ENCODE assay signal across 11 cellular contexts in the genomic region with DNA sequence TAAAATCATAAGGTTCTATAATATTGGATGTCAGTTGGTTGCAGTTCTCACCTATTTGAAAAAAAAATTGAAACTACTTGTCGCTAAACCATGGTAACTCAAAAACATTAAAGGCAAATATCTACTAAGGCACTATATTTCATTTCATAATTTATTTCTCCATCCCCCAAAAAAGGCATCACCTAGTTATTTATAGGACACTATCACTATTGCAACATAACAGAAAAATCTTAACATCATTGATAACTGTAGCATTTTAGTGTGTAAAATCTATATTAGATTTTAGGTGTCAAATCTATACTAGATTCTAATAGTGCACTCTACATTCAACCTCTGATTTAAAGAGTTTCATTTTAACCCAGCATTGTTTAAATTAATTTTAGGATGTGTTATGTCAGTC. TPM values are rescaled to one million over a fixed set of nuclear protein-coding genes. Genes with fewer than 3 reads are reported as not detected.
DNase-seq lines count a peak whose midpoint lies in the region; ATAC-seq and TF ChIP-seq lines count a peak whose summit lies in the region.
"Had no signal": no experiment of that assay in that cellular context is flagged by ENCODE, and none has a peak within 500 bp of the region (broad histone marks: within the 10 kb centered on the region; RNA-seq: fewer than 3 reads in every experiment).

No MANE protein-coding gene starts in this region.

- peak overlapping the region; percentile 54; the same call in 1 of the 2 replicates for H3K9ac ChIP-seq in PC-3 (ENCODE audit: low read length)

- DNase-seq in activated CD4-positive, alpha-beta T cell treated with anti-CD3 and anti-CD28 coated beads, Interleukin-2, amount 10 ng/mL, durations not matched to agents 7 days and 5 days: no peak
- no peak for DNase-seq in activated CD4-positive, alpha-beta T cell treated with anti-CD3 and anti-CD28 coated beads for 4 hours
- DNase-seq in PC-3 (no peak), epithelial cell of esophagus (ENCODE audit: low read depth) (no peak), gastrocnemius medialis (no peak), NCI-H2107 (lab: John Stamatoyannopoulos, UW) (no peak)
- DNase-seq in effector memory CD4-positive, alpha-beta T cell: no peak
- DNase-seq: NCI-H1092; small intestine; stimulated activated naive B cell treated with anti-CD40 and anti-IgM and Interleukin-4, amounts not matched to agents 10 μg/mL and 1 μg/mL and 100 μg/mL, for 72 hours had no signal

- H3K79me2 ChIP-seq in PC-3 (ENCODE audit: low read length): peaks cover 61% of the 10 kb centered on the region

- no TSS peak for BruUV-seq in PC-3 (replicated peaks; lab: Mats Ljungman, UMichigan)

- no peaks in the 10 kb centered on the region for H3K27me3 ChIP-seq in PC-3 (ENCODE audit: low read length)
- no peaks in the 10 kb centered on the region for H3K27me3 ChIP-seq in gastrocnemius medialis
- no peaks in the 10 kb centered on the region for H3K27me3 ChIP-seq in effector memory CD4-positive, alpha-beta T cell (replicated peaks; ENCODE audit: control insufficient read depth, insufficient read depth, low read length, poor library complexity, severe bottlenecking)

- intact Hi-C loops in PC-3 (cut with micrococcal nuclease) (loop anchor here (2.0 to 5.0 kb wide), 3 partner anchors 77 to 128 kb away; partner anchors contain the start of gene EAPP), gastrocnemius medialis (cut with DNase I; ENCODE audit: low total_unique reads) (loop anchor here (5.0 to 10.0 kb wide), 5 partner anchors 77 to 525 kb away; partner anchors contain the start of genes CFL2, EAPP and SRP54)

- H3K36me3 ChIP-seq in PC-3 (ENCODE audit: low read depth, low read length) (no peaks in the 10 kb centered on the region), gastrocnemius medialis (peaks cover 0 to 13% of the 10 kb centered on the region in 2 donors)
- H3K36me3 ChIP-seq in effector memory CD4-positive, alpha-beta T cell (ENCODE audit: control insufficient read depth, insufficient read depth, low read length): no peaks in the 10 kb centered on the region

- no peak overlapping the region for H3K27ac Mint-ChIP-seq in activated CD4-positive, alpha-beta T cell treated with anti-CD3 and anti-CD28 coated beads, Interleukin-2, amount 10 ng/mL, durations not matched to agents 7 days and 5 days

- no peak overlapping the region for H2AFZ ChIP-seq in PC-3 (ENCODE audit: low read length)

- ATAC-seq in PC-3: no peak
- no peak for ATAC-seq in gastrocnemius medialis
- ATAC-seq in GM19463 (IDR thresholded peaks at IDR 0.05; ENCODE audit: unreplicated experiment): no peak
- ATAC-seq: stimulated activated naive B cell treated with anti-CD40 and anti-IgM and Interleukin-4, amounts not matched to agents 10 μg/mL and 1 μg/mL and 100 μg/mL, for 72 hours had no signal

- POLR2A ChIA-PET in activated CD4-positive, alpha-beta T cell treated with anti-CD3 and anti-CD28 coated beads, Interleukin-2, amount 10 ng/mL, durations not matched to agents 7 days and 5 days (lab: Charles Lee): no interaction called here
- POLR2A ChIA-PET in PC-3 (lab: Charles Lee; ENCODE audit: unreplicated experiment): interaction anchor here (0.5 to 0.7 kb wide), 4 partner anchors 24 to 96 kb away, joined by 3 to 6 read pairs (median 4); no protein-coding TSS in a partner anchor

- H3K4me2 ChIP-seq in PC-3 (ENCODE audit: low read length): peak overlapping the region; percentile 86

- H3K4me1 Mint-ChIP-seq in activated CD4-positive, alpha-beta T cell treated with anti-CD3 and anti-CD28 coated beads, Interleukin-2, amount 10 ng/mL, durations not matched to agents 7 days and 5 days: peaks cover 22% of the 10 kb centered on the region

- peak overlapping the region; percentile 93 for H3K4me3 Mint-ChIP-seq in activated CD4-positive, alpha-beta T cell treated with anti-CD3 and anti-CD28 coated beads, Interleukin-2, amount 10 ng/mL, durations not matched to agents 7 days and 5 days

- in situ Hi-C loops in gastrocnemius medialis (cut with MboI; ENCODE audit: low sequenced_read_pairs in 4 of 4): no loop called here

- CTCF ChIA-PET in activated CD4-positive, alpha-beta T cell treated with anti-CD3 and anti-CD28 coated beads, Interleukin-2, amount 10 ng/mL, durations not matched to agents 7 days and 5 days (lab: Charles Lee): no interaction called here
- CTCF ChIA-PET in PC-3 (lab: Charles Lee): interaction anchor here (1.2 to 1.3 kb wide), 2 partner anchors 8 to 37 kb away, joined by 4 to 5 read pairs; no protein-coding TSS in a partner anchor

- H3K27me3 Mint-ChIP-seq in activated CD4-positive, alpha-beta T cell treated with anti-CD3 and anti-CD28 coated beads, Interleukin-2, amount 10 ng/mL, durations not matched to agents 7 days and 5 days: no peaks in the 10 kb centered on the region
- H3K27me3 Mint-ChIP-seq: stimulated activated naive B cell treated with anti-CD40 and anti-IgM and Interleukin-4, amounts not matched to agents 10 μg/mL and 1 μg/mL and 100 μg/mL, for 72 hours had no signal

- no peaks in the 10 kb centered on the region for H3F3A ChIP-seq in PC-3 (ENCODE audit: low read length, unreplicated experiment)

- TF ChIP-seq CTCF in PC-3 (conservative IDR thresholded peaks at IDR 0.05; ENCODE audit: low read depth, low read length): no peak
- no peak for TF ChIP-seq CTCF in epithelial cell of esophagus (IDR thresholded peaks at IDR 0.05; ENCODE audit: insufficient read depth, low read depth, low read length, missing control alignments)
- TF ChIP-seq CTCF in gastrocnemius medialis (IDR thresholded peaks at IDR 0.05 in 4 of 5, conservative IDR thresholded peaks at IDR 0.05 in 1 of 5): no peak

- peak overlapping the region; percentile 86 for H3K4me3 ChIP-seq in PC-3 (ENCODE audit: low read length)
- peak overlapping the region; percentile 75 for H3K4me3 ChIP-seq in epithelial cell of esophagus (ENCODE audit: low read length)
- peak overlapping the region in 2 of 4 donors; percentile 68 to 73 for H3K4me3 ChIP-seq in gastrocnemius medialis
- no peak overlapping the region for H3K4me3 ChIP-seq in effector memory CD4-positive, alpha-beta T cell (ENCODE audit: insufficient read depth, low read depth, low read length, poor library complexity, severe bottlenecking)

- H3K36me3 Mint-ChIP-seq in activated CD4-positive, alpha-beta T cell treated with anti-CD3 and anti-CD28 coated beads, Interleukin-2, amount 10 ng/mL, durations not matched to agents 7 days and 5 days (ENCODE audit: low read depth): no peaks in the 10 kb centered on the region

- H4K20me1 ChIP-seq in PC-3 (ENCODE audit: low read length): peaks cover 30% of the 10 kb centered on the region

- no peaks in the 10 kb centered on the region for H3K9me3 Mint-ChIP-seq in activated CD4-positive, alpha-beta T cell treated with anti-CD3 and anti-CD28 coated beads, Interleukin-2, amount 10 ng/mL, durations not matched to agents 7 days and 5 days
- H3K9me3 Mint-ChIP-seq: stimulated activated naive B cell treated with anti-CD40 and anti-IgM and Interleukin-4, amounts not matched to agents 10 μg/mL and 1 μg/mL and 100 μg/mL, for 72 hours had no signal

- H3K27ac ChIP-seq in PC-3 (ENCODE audit: low read length) (no peak overlapping the region), gastrocnemius medialis (peak overlapping the region; percentile 89 to 91 (median 90))
- H3K27ac ChIP-seq in effector memory CD4-positive, alpha-beta T cell (ENCODE audit: insufficient read depth, low read length, poor library complexity, severe bottlenecking): no peak overlapping the region

- H3K4me1 ChIP-seq in PC-3 (ENCODE audit: insufficient read depth, low read length): peaks cover 21% of the 10 kb centered on the region
- peaks cover 12 to 21% of the 10 kb centered on the region in 2 donors for H3K4me1 ChIP-seq in gastrocnemius medialis
- H3K4me1 ChIP-seq in effector memory CD4-positive, alpha-beta T cell (ENCODE audit: control insufficient read depth, insufficient read depth, low read length, poor library complexity, severe bottlenecking): peaks cover 7% of the 10 kb centered on the region

- H3K9me3 ChIP-seq in PC-3 (ENCODE audit: low read length) (no peaks in the 10 kb centered on the region), gastrocnemius medialis (no peaks in the 10 kb centered on the region)
- H3K9me3 ChIP-seq in effector memory CD4-positive, alpha-beta T cell (ENCODE audit: control insufficient read depth, low read length): no peaks in the 10 kb centered on the region

- TF ChIP-seq POLR2A in gastrocnemius medialis (IDR thresholded peaks at IDR 0.05): no peak

- H3K9me2 ChIP-seq in PC-3 (replicated peaks; ENCODE audit: low read length): no peaks in the 10 kb centered on the region

RNA-seq across cellular contexts. Expression of gene SPTSSA, which starts 1.7 kb away (rescaled TPM):
- total RNA-seq in activated CD4-positive, alpha-beta T cell treated with anti-CD3 and anti-CD28 coated beads, Interleukin-2, amount 10 ng/mL, durations not matched to agents 7 days and 5 days: 10 to 100 TPM; 11.0 to 12.4 TPM
- total RNA-seq in PC-3 (2014; rRNA removed): 8.7 and 14.0 TPM in 2 replicates
- total RNA-seq in gastrocnemius medialis: 10 to 100 TPM in 2 of 4 donors, 1 to 10 TPM in 2; 6.4 to 14.0 (median 10.2) TPM

Comparison
In these comparisons a context has a peak if more than half of its experiments do, and no peak if none do; other contexts are left out.
1. H3K27ac ChIP-seq: peak in gastrocnemius medialis (4 of 4); none in PC-3 (single experiment) and effector memory CD4-positive, alpha-beta T cell (single experiment).